Comparison of ENCODE assay signal across 8 cellular contexts in genomic region chr17:20646661-20647060, GRCh38.
A peak's percentile ranks its signal among the peaks of the same experiment; 100 is the strongest.
DNase-seq lines count a peak whose midpoint lies in the region; ATAC-seq, FAIRE-seq and TF ChIP-seq lines count a peak whose summit lies in the region.
"Not testable (repeated sequence)": the region's sequence is repeated elsewhere in the genome, so short reads cannot be mapped to it uniquely, and the experiment has no call there.

No MANE protein-coding gene starts in this region.

- not testable (repeated sequence) for TF ChIP-seq POLR2A in K562 (conservative IDR thresholded peaks at IDR 0.05); testis (IDR thresholded peaks at IDR 0.05)

- TF ChIP-seq CTCF in DOHH2 (IDR thresholded peaks at IDR 0.05; ENCODE audit: low read depth, low read length, poor library complexity, severe bottlenecking), result peak; percentile 41
- peak; percentile 63 for TF ChIP-seq CTCF in WERI-Rb-1 (IDR thresholded peaks at IDR 0.05; ENCODE audit: low read depth, low read length)
- TF ChIP-seq CTCF in K562 (IDR thresholded peaks at IDR 0.05 in 2 of 3, conservative IDR thresholded peaks at IDR 0.05 in 1 of 3; ENCODE audit: insufficient read depth in 2 of 3, low read depth in 1 of 3, low read length in 3 of 3), result peak; percentile 30 to 51 (median 39); a peak in 3 of 6 replicates
- peak; percentile 11 to 63 (median 37) for TF ChIP-seq CTCF in testis (IDR thresholded peaks at IDR 0.05)

- peak in 1 of 2 experiments; percentile 40; a peak in 2 of 4 replicates for TF ChIP-seq RAD21 in K562 (CRISPR knock-in tag; conservative IDR thresholded peaks at IDR 0.05 in 1 of 2, IDR thresholded peaks at IDR 0.05 in 1 of 2)

- FAIRE-seq in HTR-8/SVneo (lab: Jason Lieb, UNC), result peak; percentile 92
- FAIRE-seq in K562 (lab: Jason Lieb, UNC), result peak; percentile 94

- not testable (repeated sequence) for H4K20me1 ChIP-seq in DOHH2 (ENCODE audit: control insufficient read depth, insufficient read depth, low read depth, low read length); K562 (replicated peaks; ENCODE audit: control insufficient read depth, insufficient read depth, low read length)

- BruUV-seq in K562 (replicated peaks; lab: Mats Ljungman, UMichigan), result not testable (repeated sequence)

- POLR2A ChIA-PET in K562 (lab: Yijun Ruan, JAX), result not testable (repeated sequence)

- H3K9me2 ChIP-seq in DOHH2 (replicated peaks; ENCODE audit: control insufficient read depth, low read length), result not testable (repeated sequence)

- CTCF ChIA-PET in K562 (lab: Yijun Ruan, JAX; ENCODE audit: low intra/inter-chr PET ratio), result not testable (repeated sequence)

- intact Hi-C loops in K562 (cut with micrococcal nuclease); Right ventricle myocardium superior (cut with DNase I); testis (cut with DNase I; ENCODE audit: low total_unique reads): not testable (repeated sequence)

- H3K4me3 ChIP-seq in DOHH2 (ENCODE audit: low read length); WERI-Rb-1 (ENCODE audit: low read depth, low read length); K562; testis: not testable (repeated sequence)

- TF ChIP-seq EP300 in K562 (IDR thresholded peaks at IDR 0.05; ENCODE audit: low read length), result not testable (repeated sequence)

- H3K4me1 ChIP-seq in DOHH2 (ENCODE audit: control insufficient read depth, low read length); K562 (replicated peaks in 1 of 2; ENCODE audit: control insufficient read depth in 2 of 2, insufficient read depth in 2 of 2, low read length in 2 of 2); testis: not testable (repeated sequence)

- ATAC-seq in K562, result peak; percentile 91
- ATAC-seq in Right ventricle myocardium superior (ENCODE audit: poor library complexity), result peak; percentile 61

- not testable (repeated sequence) for H3K27ac ChIP-seq in DOHH2 (ENCODE audit: low read depth, low read length); WERI-Rb-1; K562 (ENCODE audit: extremely low read depth, low read depth, low read length); testis

- H3K79me2 ChIP-seq in DOHH2 (ENCODE audit: control insufficient read depth, low read length); K562 (ENCODE audit: control insufficient read depth, insufficient read depth, low read length): not testable (repeated sequence)

- DNase-seq in HTR-8/SVneo (ENCODE audit: insufficient read length, low spot score), result not testable (repeated sequence)
- DNase-seq in NCI-H748 (lab: John Stamatoyannopoulos, UW; ENCODE audit: unreplicated experiment), result peak; percentile 78
- peak; percentile 62 for DNase-seq in WERI-Rb-1
- peak; percentile 4 to 14 (median 8) for DNase-seq in K562 (ENCODE audit: extremely low read depth in 1 of 4, low spot score in 3 of 4)
- peak; percentile 45 for DNase-seq in Right ventricle myocardium superior
- DNase-seq in myocyte (ENCODE audit: low read depth), result peak; percentile 19
- DNase-seq in testis, result peak; percentile 79

- in situ Hi-C loops in K562 (cut with MboI), result not testable (repeated sequence)

- not testable (repeated sequence) for H3K4me2 ChIP-seq in DOHH2 (ENCODE audit: low read length); K562 (ENCODE audit: insufficient read depth, low read length)

- not testable (repeated sequence) for H3K27me3 ChIP-seq in DOHH2 (ENCODE audit: control insufficient read depth, low read length); WERI-Rb-1 (ENCODE audit: insufficient read depth, low read depth, severe bottlenecking); K562 (ENCODE audit: control insufficient read depth in 2 of 2, insufficient read depth in 2 of 2, low read length in 2 of 2); testis

- not testable (repeated sequence) for H3K9me3 ChIP-seq in DOHH2 (ENCODE audit: control insufficient read depth, insufficient read depth, low read length); WERI-Rb-1 (ENCODE audit: severe bottlenecking); K562 (replicated peaks; ENCODE audit: control insufficient read depth, insufficient read depth, low read depth, low read length); testis

- not testable (repeated sequence) for H3K9me1 ChIP-seq in K562 (ENCODE audit: control insufficient read depth, insufficient read depth, low read length)

- not testable (repeated sequence) for H3K9ac ChIP-seq in K562 (ENCODE audit: insufficient read depth in 1 of 2, low read depth in 2 of 2, low read length in 2 of 2)

- WGBS in K562 (ENCODE audit: insufficient coverage, low coverage, missing lambda C conversion rate), result 0% methylated on average over 7 of the region's 9 CpGs
- WGBS in testis, 2 donors, result 24 to 25% methylated on average over 4 to 9 of the region's 9 CpGs

- H2AFZ ChIP-seq in K562 (ENCODE audit: low read depth, low read length), result not testable (repeated sequence)

- not testable (repeated sequence) for H3K36me3 ChIP-seq in DOHH2 (ENCODE audit: control insufficient read depth, low read length); WERI-Rb-1; K562 (ENCODE audit: control insufficient read depth, insufficient read depth, low read length); testis (ENCODE audit: low read depth, missing control alignments)

- not testable (repeated sequence) for H3F3A ChIP-seq in DOHH2 (ENCODE audit: control insufficient read depth, insufficient read depth)
